Comparison of ENCODE assay signal across 1 cellular context in genomic region chr20:34691838-34692237, GRCh38.
TF ChIP-seq lines count a peak whose summit lies in the region.

No MANE protein-coding gene starts in this region.

TF ChIP-seq in GM23338, 12 proteins besides CTCF, POLR2A, EP300 and RAD21:
- TF ChIP-seq, protein P1, sequence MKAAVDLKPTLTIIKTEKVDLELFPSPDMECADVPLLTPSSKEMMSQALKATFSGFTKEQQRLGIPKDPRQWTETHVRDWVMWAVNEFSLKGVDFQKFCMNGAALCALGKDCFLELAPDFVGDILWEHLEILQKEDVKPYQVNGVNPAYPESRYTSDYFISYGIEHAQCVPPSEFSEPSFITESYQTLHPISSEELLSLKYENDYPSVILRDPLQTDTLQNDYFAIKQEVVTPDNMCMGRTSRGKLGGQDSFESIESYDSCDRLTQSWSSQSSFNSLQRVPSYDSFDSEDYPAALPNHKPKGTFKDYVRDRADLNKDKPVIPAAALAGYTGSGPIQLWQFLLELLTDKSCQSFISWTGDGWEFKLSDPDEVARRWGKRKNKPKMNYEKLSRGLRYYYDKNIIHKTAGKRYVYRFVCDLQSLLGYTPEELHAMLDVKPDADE (IDR thresholded peaks at IDR 0.05), result no peak
- TF ChIP-seq EZH2phosphoT487 (IDR thresholded peaks at IDR 0.05; ENCODE audit: unreplicated experiment) (no peak), STAT1 (IDR thresholded peaks at IDR 0.05; ENCODE audit: unreplicated experiment) (no peak), CREB1 (CRISPR knock-in tag; IDR thresholded peaks at IDR 0.05; ENCODE audit: low read depth) (no peak), ZNF462 (CRISPR knock-in tag; IDR thresholded peaks at IDR 0.05) (no peak), JUNB (IDR thresholded peaks at IDR 0.05; ENCODE audit: unreplicated experiment) (no peak), ZNF331 (CRISPR knock-in tag; IDR thresholded peaks at IDR 0.05; ENCODE audit: low read depth) (no peak), ZNF114 (CRISPR knock-in tag; IDR thresholded peaks at IDR 0.05) (no peak), NANOG (IDR thresholded peaks at IDR 0.05; ENCODE audit: borderline replicate concordance) (no peak), EZH2 (IDR thresholded peaks at IDR 0.05; ENCODE audit: low read depth, unreplicated experiment) (no peak), POLR2AphosphoS5 (IDR thresholded peaks at IDR 0.05; ENCODE audit: low read depth) (no peak)
- TF ChIP-seq, protein P2, sequence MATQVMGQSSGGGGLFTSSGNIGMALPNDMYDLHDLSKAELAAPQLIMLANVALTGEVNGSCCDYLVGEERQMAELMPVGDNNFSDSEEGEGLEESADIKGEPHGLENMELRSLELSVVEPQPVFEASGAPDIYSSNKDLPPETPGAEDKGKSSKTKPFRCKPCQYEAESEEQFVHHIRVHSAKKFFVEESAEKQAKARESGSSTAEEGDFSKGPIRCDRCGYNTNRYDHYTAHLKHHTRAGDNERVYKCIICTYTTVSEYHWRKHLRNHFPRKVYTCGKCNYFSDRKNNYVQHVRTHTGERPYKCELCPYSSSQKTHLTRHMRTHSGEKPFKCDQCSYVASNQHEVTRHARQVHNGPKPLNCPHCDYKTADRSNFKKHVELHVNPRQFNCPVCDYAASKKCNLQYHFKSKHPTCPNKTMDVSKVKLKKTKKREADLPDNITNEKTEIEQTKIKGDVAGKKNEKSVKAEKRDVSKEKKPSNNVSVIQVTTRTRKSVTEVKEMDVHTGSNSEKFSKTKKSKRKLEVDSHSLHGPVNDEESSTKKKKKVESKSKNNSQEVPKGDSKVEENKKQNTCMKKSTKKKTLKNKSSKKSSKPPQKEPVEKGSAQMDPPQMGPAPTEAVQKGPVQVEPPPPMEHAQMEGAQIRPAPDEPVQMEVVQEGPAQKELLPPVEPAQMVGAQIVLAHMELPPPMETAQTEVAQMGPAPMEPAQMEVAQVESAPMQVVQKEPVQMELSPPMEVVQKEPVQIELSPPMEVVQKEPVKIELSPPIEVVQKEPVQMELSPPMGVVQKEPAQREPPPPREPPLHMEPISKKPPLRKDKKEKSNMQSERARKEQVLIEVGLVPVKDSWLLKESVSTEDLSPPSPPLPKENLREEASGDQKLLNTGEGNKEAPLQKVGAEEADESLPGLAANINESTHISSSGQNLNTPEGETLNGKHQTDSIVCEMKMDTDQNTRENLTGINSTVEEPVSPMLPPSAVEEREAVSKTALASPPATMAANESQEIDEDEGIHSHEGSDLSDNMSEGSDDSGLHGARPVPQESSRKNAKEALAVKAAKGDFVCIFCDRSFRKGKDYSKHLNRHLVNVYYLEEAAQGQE (IDR thresholded peaks at IDR 0.05; ENCODE audit: unreplicated experiment), result no peak
